15 cellular contexts compared by ENCODE assay signal in genomic region chr1:55073187-55073916, GRCh38. TPM values are rescaled to one million over a fixed set of nuclear protein-coding genes. Genes with fewer than 3 reads are reported as not detected.
DNase-seq lines count a peak whose midpoint lies in the region; ATAC-seq, FAIRE-seq and TF ChIP-seq lines count a peak whose summit lies in the region.
"Had no signal": no experiment of that assay in that cellular context is flagged by ENCODE, and none has a peak within 500 bp of the region (broad histone marks: within the 10 kb centered on the region; RNA-seq: fewer than 3 reads in every experiment).

No MANE protein-coding gene starts in this region.

- no peak for TF ChIP-seq POLR2A in GM12891 (IDR thresholded peaks at IDR 0.05; ENCODE audit: low read depth, low read length)

- H2BK120ac ChIP-seq in mesenchymal stem cell (ENCODE audit: low read depth, low read length) = no peak overlapping the region

- H3K27ac Mint-ChIP-seq in activated naive CD8-positive, alpha-beta T cell treated with anti-CD3 and anti-CD28 coated beads for 36 hours = peak overlapping the region; percentile 85
- H3K27ac Mint-ChIP-seq: dendritic cell treated with granulocyte-macrophage colony-stimulating factor and Interleukin-4, amounts not matched to agents 40 ng/mL and 50 ng/mL, for 4 days; mesothelial cell of epicardium had no signal

- no peak overlapping the region for H3K27ac ChIP-seq in mesenchymal stem cell (ENCODE audit: low read length, poor library complexity, severe bottlenecking)
- H3K27ac ChIP-seq: adrenal gland, testis had no signal

- H2BK12ac ChIP-seq in mesenchymal stem cell (ENCODE audit: low read length in 2 of 2) = no peak overlapping the region

- H3K36me3 Mint-ChIP-seq in activated naive CD8-positive, alpha-beta T cell treated with anti-CD3 and anti-CD28 coated beads for 36 hours = peaks cover 51% of the 10 kb centered on the region

- no peak overlapping the region for H2AFZ ChIP-seq in mesenchymal stem cell (ENCODE audit: low read depth, low read length)

- no peak overlapping the region for H2BK5ac ChIP-seq in mesenchymal stem cell (ENCODE audit: low read depth, low read length, poor library complexity, severe bottlenecking)

- no peak overlapping the region for H2BK15ac ChIP-seq in mesenchymal stem cell (ENCODE audit: low read depth, poor library complexity, severe bottlenecking)

- DNase-seq in GM12891 (ENCODE audit: insufficient read length, low spot score) (no peak), AML-193 (lab: John Stamatoyannopoulos, UW) (no peak), mesenchymal stem cell (no peak)
- DNase-seq in activated naive CD8-positive, alpha-beta T cell treated with anti-CD3 and anti-CD28 coated beads for 36 hours = no peak
- DNase-seq: adrenal gland, SK-N-SH, testis had no signal

- no peak overlapping the region for H4K91ac ChIP-seq in mesenchymal stem cell (ENCODE audit: low read length)

- no peak overlapping the region for H3K9ac ChIP-seq in mesenchymal stem cell (ENCODE audit: low read length)
- H3K9ac ChIP-seq: SK-N-SH had no signal

- H3K23ac ChIP-seq in mesenchymal stem cell (ENCODE audit: low read length in 2 of 2) = no peak overlapping the region

- ATAC-seq in GM19351 (IDR thresholded peaks at IDR 0.05; ENCODE audit: unreplicated experiment) = peak; percentile 92
- ATAC-seq in HG03442 (IDR thresholded peaks at IDR 0.05; ENCODE audit: unreplicated experiment) = peak; percentile 65
- no peak for ATAC-seq in GM18519 (IDR thresholded peaks at IDR 0.05; ENCODE audit: low FRiP score, unreplicated experiment)
- ATAC-seq in GM19467 (IDR thresholded peaks at IDR 0.05; ENCODE audit: unreplicated experiment) = no peak

- H3K9me3 ChIP-seq in mesenchymal stem cell (ENCODE audit: control insufficient read depth, low read length) = no peaks in the 10 kb centered on the region
- H3K9me3 ChIP-seq: adrenal gland, SK-N-SH, testis had no signal

- no peaks in the 10 kb centered on the region for H3K4me1 ChIP-seq in mesenchymal stem cell (ENCODE audit: control insufficient read depth, insufficient read depth, low read depth, low read length)
- H3K4me1 ChIP-seq: adrenal gland, testis had no signal

- WGBS in mesenchymal stem cell = 92% methylated on average over 3 of the region's 3 CpGs

- H3K4me3 Mint-ChIP-seq in activated naive CD8-positive, alpha-beta T cell treated with anti-CD3 and anti-CD28 coated beads for 36 hours = no peak overlapping the region
- H3K4me3 Mint-ChIP-seq: CD14-positive monocyte; dendritic cell treated with granulocyte-macrophage colony-stimulating factor and Interleukin-4, amounts not matched to agents 40 ng/mL and 50 ng/mL, for 4 days; mesothelial cell of epicardium had no signal

- H3K9me3 Mint-ChIP-seq in activated naive CD8-positive, alpha-beta T cell treated with anti-CD3 and anti-CD28 coated beads for 36 hours = no peaks in the 10 kb centered on the region
- H3K9me3 Mint-ChIP-seq: CD14-positive monocyte; dendritic cell treated with granulocyte-macrophage colony-stimulating factor and Interleukin-4, amounts not matched to agents 40 ng/mL and 50 ng/mL, for 4 days; mesothelial cell of epicardium had no signal

- H3K79me1 ChIP-seq in mesenchymal stem cell (replicated peaks; ENCODE audit: low read length, poor library complexity, severe bottlenecking) = peaks cover 8% of the 10 kb centered on the region

- H3K36me3 ChIP-seq in mesenchymal stem cell (ENCODE audit: control insufficient read depth in 1 of 2, insufficient read depth in 2 of 2, low read depth in 1 of 2, low read length in 2 of 2) = peaks cover 24 to 98% of the 10 kb centered on the region in 2 experiments

- no peak overlapping the region for H3K14ac ChIP-seq in mesenchymal stem cell (ENCODE audit: low read length in 2 of 2)

- no peaks in the 10 kb centered on the region for H3K27me3 ChIP-seq in mesenchymal stem cell (ENCODE audit: control insufficient read depth in 1 of 2, insufficient read depth in 1 of 2, low read length in 2 of 2)
- H3K27me3 ChIP-seq: adrenal gland, testis had no signal

- H3K4ac ChIP-seq in mesenchymal stem cell (ENCODE audit: low read depth in 1 of 2, low read length in 2 of 2) = no peak overlapping the region

- H4K8ac ChIP-seq in mesenchymal stem cell (ENCODE audit: low read length) = no peak overlapping the region

- no peak overlapping the region for H3K4me2 ChIP-seq in mesenchymal stem cell (ENCODE audit: low read length, poor library complexity, severe bottlenecking)
- H3K4me2 ChIP-seq: SK-N-SH had no signal

- no peak for FAIRE-seq in GM12891 (lab: Jason Lieb, UNC)
- FAIRE-seq: HTR-8/SVneo had no signal

- H2AK5ac ChIP-seq in mesenchymal stem cell (ENCODE audit: low read length, severe bottlenecking) = no peak overlapping the region

- H3K4me3 ChIP-seq in mesenchymal stem cell (ENCODE audit: insufficient read depth in 1 of 2, low read depth in 1 of 2, low read length in 2 of 2) = no peak overlapping the region
- H3K4me3 ChIP-seq: adrenal gland, testis had no signal

- no peak overlapping the region for H3K18ac ChIP-seq in mesenchymal stem cell (ENCODE audit: low read depth in 1 of 2, low read length in 2 of 2)

- H3K27me3 Mint-ChIP-seq in activated naive CD8-positive, alpha-beta T cell treated with anti-CD3 and anti-CD28 coated beads for 36 hours = no peaks in the 10 kb centered on the region
- H3K27me3 Mint-ChIP-seq: dendritic cell treated with granulocyte-macrophage colony-stimulating factor and Interleukin-4, amounts not matched to agents 40 ng/mL and 50 ng/mL, for 4 days had no signal

- H3K4me1 Mint-ChIP-seq in activated naive CD8-positive, alpha-beta T cell treated with anti-CD3 and anti-CD28 coated beads for 36 hours = peaks cover 18% of the 10 kb centered on the region
- H3K4me1 Mint-ChIP-seq: CD14-positive monocyte, mesothelial cell of epicardium had no signal

TF ChIP-seq in GM12891, 5 proteins besides CTCF, POLR2A, EP300 and RAD21:
- peak; percentile 56 for TF ChIP-seq PAX5 (IDR thresholded peaks at IDR 0.05; ENCODE audit: insufficient read depth, low read length, severe bottlenecking)
- TF ChIP-seq POU2F2 (IDR thresholded peaks at IDR 0.05; ENCODE audit: low read depth, low read length) = no peak
- no peak for TF ChIP-seq SPI1 (IDR thresholded peaks at IDR 0.05; ENCODE audit: low read depth, low read length)

RNA-seq across cellular contexts. Expression of gene PCSK9, which starts 34.0 kb away (rescaled TPM):
- not detected for polyA plus RNA-seq in GM12891 (2012; ENCODE audit: low read depth, missing spikeins)
- not detected for total RNA-seq in activated naive CD8-positive, alpha-beta T cell treated with anti-CD3 and anti-CD28 coated beads for 36 hours
- 3.1 TPM for polyA plus RNA-seq in mesenchymal stem cell (2013, experiment 1 of 2)
- 3.1 TPM for polyA plus RNA-seq in mesenchymal stem cell (2013, experiment 2 of 2)
- polyA plus RNA-seq: CD14-positive monocyte had no signal

Comparison
In these comparisons a context has a peak if more than half of its experiments do, and no peak if none do; other contexts are left out.
1. ATAC-seq: peak in GM19351 (single experiment) and HG03442 (single experiment); none in GM18519 (single experiment) and GM19467 (single experiment).